ENCODE assay signal across 39 cellular contexts in genomic region chr5:96645096-96645495, GRCh38.
"Had no signal": no experiment of that assay in that cellular context is flagged by ENCODE, and none has a peak within 500 bp of the region (broad histone marks: within the 10 kb centered on the region; RNA-seq: fewer than 3 reads in every experiment).

No MANE protein-coding gene starts in this region.

- H3K27me3 Mint-ChIP-seq: activated naive CD4-positive, alpha-beta T cell treated with anti-CD3 and anti-CD28 coated beads, Interleukin-2, amount 50 U/mL, for 24 hours; brain had no signal

- H3K4me1 Mint-ChIP-seq: activated naive CD4-positive, alpha-beta T cell treated with anti-CD3 and anti-CD28 coated beads, Interleukin-2, amount 50 U/mL, for 24 hours had no signal

- FAIRE-seq: astrocyte, bronchial epithelial cell had no signal

- H3K9me3 Mint-ChIP-seq: activated CD4-positive, alpha-beta memory T cell treated with anti-CD3 and anti-CD28 coated beads, Interleukin-2, amount 10 ng/mL, durations not matched to agents 7 days and 5 days; activated naive CD4-positive, alpha-beta T cell treated with anti-CD3 and anti-CD28 coated beads, Interleukin-2, amount 50 U/mL, for 24 hours; activated naive CD8-positive, alpha-beta T cell treated with anti-CD3 and anti-CD28 coated beads, Interleukin-2, amount 10 ng/mL, durations not matched to agents 7 days and 5 days; brain had no signal

- DNase-seq: activated CD4-positive, alpha-beta memory T cell treated with anti-CD3 and anti-CD28 coated beads, Interleukin-2, amount 10 ng/mL, durations not matched to agents 7 days and 5 days; activated CD4-positive, alpha-beta T cell treated with anti-CD3 and anti-CD28 coated beads for 1 hour; activated CD4-positive, alpha-beta T cell treated with anti-CD3 and anti-CD28 coated beads for 48 hours; activated CD4-positive, CD25-positive, alpha-beta regulatory T cell; activated CD8-positive, alpha-beta memory T cell treated with anti-CD3 and anti-CD28 coated beads for 24 hours; activated CD8-positive, alpha-beta memory T cell treated with anti-CD3 and anti-CD28 coated beads, Interleukin-2, amount 10 ng/mL, durations not matched to agents 7 days and 5 days; activated CD8-positive, alpha-beta memory T cell treated with anti-CD3 and anti-CD28 coated beads, Interleukin-2, amount 50 U/mL, for 48 hours; activated effector memory CD4-positive, alpha-beta T cell treated with Interleukin-2 at 50 U/mL for 16 hours; activated naive CD4-positive, alpha-beta T cell; activated naive CD8-positive, alpha-beta T cell treated with anti-CD3 and anti-CD28 coated beads, Interleukin-2, amount 10 ng/mL, durations not matched to agents 7 days and 5 days; activated T-cell treated with anti-CD3 and anti-CD28 coated beads, Interleukin-2, amount 50 U/mL, for 48 hours; caudate nucleus; Kasumi-1; KG1; MG63; NCI-H1048; NCI-H1105 treated with DMSO at 0.1 percent for 48 hours; NCI-H1436; NCI-H1694 treated with DMSO at 0.1 percent for 48 hours; NCI-H2029; NCI-H345; NCI-H510A; NCI-H526; NCI-H748 treated with DMSO at 0.1 percent for 48 hours; NK-92 treated with Interleukin-12 subunit alpha and Interleukin-12 subunit beta, amount 100 ng/mL, for 24 hours; PC-3; Peyer's patch; RPMI8226; SHP77 treated with DMSO at 0.1 percent for 48 hours; SW 1271; T-helper 1 cell; T-helper 2 cell; T-helper 9 cell had no signal

- H3K36me3 Mint-ChIP-seq: activated CD8-positive, alpha-beta memory T cell treated with anti-CD3 and anti-CD28 coated beads, Interleukin-2, amount 10 ng/mL, durations not matched to agents 7 days and 5 days; activated naive CD4-positive, alpha-beta T cell treated with anti-CD3 and anti-CD28 coated beads, Interleukin-2, amount 50 U/mL, for 24 hours; activated naive CD8-positive, alpha-beta T cell treated with anti-CD3 and anti-CD28 coated beads, Interleukin-2, amount 10 ng/mL, durations not matched to agents 7 days and 5 days; brain had no signal

- H3K36me3 ChIP-seq: MG63, Peyer's patch, SJSA1 had no signal

- H3K9me3 ChIP-seq: MG63, Peyer's patch, SJSA1 had no signal

- H3K4me3 Mint-ChIP-seq: activated CD4-positive, alpha-beta memory T cell treated with anti-CD3 and anti-CD28 coated beads, Interleukin-2, amount 10 ng/mL, durations not matched to agents 7 days and 5 days; activated CD8-positive, alpha-beta memory T cell treated with anti-CD3 and anti-CD28 coated beads, Interleukin-2, amount 10 ng/mL, durations not matched to agents 7 days and 5 days; activated naive CD4-positive, alpha-beta T cell treated with anti-CD3 and anti-CD28 coated beads, Interleukin-2, amount 50 U/mL, for 24 hours; activated naive CD8-positive, alpha-beta T cell treated with anti-CD3 and anti-CD28 coated beads, Interleukin-2, amount 10 ng/mL, durations not matched to agents 7 days and 5 days; brain had no signal

- ATAC-seq: activated CD8-positive, alpha-beta memory T cell treated with anti-CD3 and anti-CD28 coated beads, Interleukin-2, amount 10 ng/mL, durations not matched to agents 7 days and 5 days; PC-3 had no signal

- H3K4me3 ChIP-seq: MG63, Peyer's patch, SJSA1 had no signal

- H3K27me3 ChIP-seq: MG63, Peyer's patch, SJSA1 had no signal

- H3K27ac Mint-ChIP-seq: activated CD4-positive, alpha-beta memory T cell treated with anti-CD3 and anti-CD28 coated beads, Interleukin-2, amount 10 ng/mL, durations not matched to agents 7 days and 5 days; activated CD8-positive, alpha-beta memory T cell treated with anti-CD3 and anti-CD28 coated beads, Interleukin-2, amount 10 ng/mL, durations not matched to agents 7 days and 5 days; activated naive CD4-positive, alpha-beta T cell treated with anti-CD3 and anti-CD28 coated beads, Interleukin-2, amount 50 U/mL, for 24 hours; activated naive CD8-positive, alpha-beta T cell treated with anti-CD3 and anti-CD28 coated beads, Interleukin-2, amount 10 ng/mL, durations not matched to agents 7 days and 5 days; brain had no signal

- H3K27ac ChIP-seq: Peyer's patch, SJSA1, VCaP had no signal
